Comparison of ENCODE assay signal across 9 cellular contexts in the genomic region with DNA sequence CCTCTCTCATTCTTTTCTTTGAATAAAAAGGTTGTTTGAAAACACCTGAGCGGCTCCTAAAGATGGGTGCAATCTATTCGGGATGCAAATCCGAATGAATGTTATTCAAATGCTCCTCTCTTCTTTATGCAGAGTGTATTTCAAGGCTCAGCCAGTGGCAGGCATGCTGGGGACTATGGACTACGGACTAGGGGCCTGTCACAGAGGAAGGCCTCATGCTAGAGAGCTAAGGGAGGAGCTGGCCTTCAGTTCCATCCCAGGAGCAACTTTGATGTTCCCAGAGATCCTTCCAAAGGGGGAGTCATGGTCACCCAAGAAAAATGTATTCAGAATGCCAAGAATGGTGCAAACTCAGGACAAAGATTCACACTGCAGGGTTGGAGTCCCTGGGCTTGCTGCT. TPM values are rescaled to one million over a fixed set of nuclear protein-coding genes. Genes with fewer than 3 reads are reported as not detected.
A peak's percentile ranks its signal among the peaks of the same experiment; 100 is the strongest.
DNase-seq lines count a peak whose midpoint lies in the region; ATAC-seq and TF ChIP-seq lines count a peak whose summit lies in the region.
"Had no signal": no experiment of that assay in that cellular context is flagged by ENCODE, and none has a peak within 500 bp of the region (broad histone marks: within the 10 kb centered on the region; RNA-seq: fewer than 3 reads in every experiment).

No MANE protein-coding gene starts in this region.

- TF ChIP-seq POLR2A in Peyer's patch (IDR thresholded peaks at IDR 0.05) = no peak

- no peak for DNase-seq in mammary epithelial cell
- no peak for DNase-seq in MCF 10A (ENCODE audit: unreplicated experiment)
- DNase-seq in Peyer's patch = no peak
- DNase-seq in immature natural killer cell = no peak
- no peak for DNase-seq in upper lobe of right lung
- no peak for DNase-seq in NCI-H226
- no peak for DNase-seq in AG08396 (ENCODE audit: low spot score)
- DNase-seq: NCI-H146 had no signal

- in situ Hi-C loops in mammary epithelial cell (cut with MboI; ENCODE audit: low sequenced_read_pairs in 2 of 2) = loop anchor here in 1 of 2 donors (5.0 kb wide), 1 partner anchor 53 kb away; no protein-coding TSS in a partner anchor

- CTCF ChIA-PET in mammary epithelial cell (lab: Charles Lee; ENCODE audit: low non-redundant PET) (no interaction called here), MCF 10A (lab: Yijun Ruan, JAX) (no interaction called here)

- 93% methylated on average over 4 of the region's 4 CpGs for WGBS in mammary epithelial cell (ENCODE audit: low coverage, missing lambda C conversion rate)

- BruUV-seq in mammary epithelial cell (replicated peaks; lab: Mats Ljungman, UMichigan) = no TSS peak
- BruUV-seq in MCF 10A (replicated peaks; lab: Mats Ljungman, UMichigan) = no TSS peak

- TF ChIP-seq CTCF in mammary epithelial cell (conservative IDR thresholded peaks at IDR 0.05 in 1 of 2, IDR thresholded peaks at IDR 0.05 in 1 of 2; ENCODE audit: extremely low read depth in 1 of 2, insufficient read depth in 1 of 2, low read depth in 1 of 2, low read length in 2 of 2) (no peak), MCF 10A (IDR thresholded peaks at IDR 0.05; ENCODE audit: unreplicated experiment) (no peak), Peyer's patch (IDR thresholded peaks at IDR 0.05) (no peak), upper lobe of right lung (IDR thresholded peaks at IDR 0.05) (no peak)

- H3K9me3 ChIP-seq in mammary epithelial cell (replicated peaks; ENCODE audit: insufficient read depth, low read length) (no peaks in the 10 kb centered on the region), Peyer's patch (no peaks in the 10 kb centered on the region), upper lobe of right lung (no peaks in the 10 kb centered on the region)

- H3K36me3 Mint-ChIP-seq in MCF 10A (ENCODE audit: insufficient read depth, unreplicated experiment) (no peaks in the 10 kb centered on the region), immature natural killer cell (peaks cover 29 to 39% (median 35%) of the 10 kb centered on the region in 3 donors)

- H3K27me3 ChIP-seq in mammary epithelial cell (ENCODE audit: insufficient read depth, low read length) (no peaks in the 10 kb centered on the region), Peyer's patch (no peaks in the 10 kb centered on the region), upper lobe of right lung (no peaks in the 10 kb centered on the region)

- no peaks in the 10 kb centered on the region for H3K9me3 Mint-ChIP-seq in MCF 10A (ENCODE audit: unreplicated experiment)
- H3K9me3 Mint-ChIP-seq in immature natural killer cell = no peaks in the 10 kb centered on the region

- H3K4me1 ChIP-seq in mammary epithelial cell (ENCODE audit: insufficient read depth, low read length) (peaks cover 39% of the 10 kb centered on the region), Peyer's patch (peaks cover 6 to 47% (median 12%) of the 10 kb centered on the region in 4 donors), upper lobe of right lung (peaks cover 42% of the 10 kb centered on the region)

- no peak overlapping the region for H3K27ac ChIP-seq in mammary epithelial cell (ENCODE audit: insufficient read depth, low read depth, low read length)
- H3K27ac ChIP-seq in Peyer's patch = peak overlapping the region in 3 of 4 donors; percentile 64 to 86 (median 80)
- peak overlapping the region; percentile 53 for H3K27ac ChIP-seq in upper lobe of right lung

- no peaks in the 10 kb centered on the region for H4K20me1 ChIP-seq in mammary epithelial cell (ENCODE audit: insufficient read depth, low read length)

- no peaks in the 10 kb centered on the region for H3K79me2 ChIP-seq in mammary epithelial cell (ENCODE audit: insufficient read depth, low read length)

- dilution Hi-C loops in mammary epithelial cell (cut with HindIII; ENCODE audit: low sequenced_read_pairs) = no loop called here

- POLR2A ChIA-PET in MCF 10A (lab: Yijun Ruan, JAX) = no interaction called here

- H3K4me3 ChIP-seq in mammary epithelial cell (replicated peaks in 1 of 3; ENCODE audit: insufficient read depth in 1 of 3, low read depth in 2 of 3, low read length in 3 of 3) = no peak overlapping the region
- no peak overlapping the region for H3K4me3 ChIP-seq in Peyer's patch
- no peak overlapping the region for H3K4me3 ChIP-seq in upper lobe of right lung

- intact Hi-C loops in mammary epithelial cell (cut with micrococcal nuclease) (no loop called here), MCF 10A (cut with micrococcal nuclease) (loop anchor here (5.0 kb wide), 4 partner anchors 48 to 127 kb away; a partner anchor contains a TSS), upper lobe of right lung (cut with DNase I) (no loop called here)

- H3K4me1 Mint-ChIP-seq in MCF 10A (ENCODE audit: insufficient read depth, unreplicated experiment) = peaks cover 38% of the 10 kb centered on the region
- H3K4me1 Mint-ChIP-seq in immature natural killer cell = peaks cover 66 to 72% of the 10 kb centered on the region in 2 donors

- H3K4me2 ChIP-seq in mammary epithelial cell (ENCODE audit: insufficient read depth, low read depth, low read length) = peak overlapping the region; percentile 51

- no peak overlapping the region for H3K9ac ChIP-seq in mammary epithelial cell (ENCODE audit: insufficient read depth, low read length)

- H3K27me3 Mint-ChIP-seq in MCF 10A (ENCODE audit: insufficient read depth, unreplicated experiment) (no peaks in the 10 kb centered on the region), immature natural killer cell (ENCODE audit: low read depth in 3 of 3) (peaks cover 14 to 29% (median 17%) of the 10 kb centered on the region in 3 donors)

- ATAC-seq in upper lobe of right lung (no peak), HG03457 (IDR thresholded peaks at IDR 0.05; ENCODE audit: unreplicated experiment) (no peak)

- H3K36me3 ChIP-seq in mammary epithelial cell (ENCODE audit: insufficient read depth, low read length) (no peaks in the 10 kb centered on the region), Peyer's patch (no peaks in the 10 kb centered on the region), upper lobe of right lung (no peaks in the 10 kb centered on the region)

- H3K4me3 Mint-ChIP-seq in MCF 10A (ENCODE audit: unreplicated experiment) = no peak overlapping the region
- H3K4me3 Mint-ChIP-seq in immature natural killer cell = peak overlapping the region; percentile 68 to 84 (median 77)

- H3K27ac Mint-ChIP-seq in MCF 10A (ENCODE audit: low read depth, unreplicated experiment) = no peak overlapping the region
- peak overlapping the region; percentile 89 to 98 (median 96) for H3K27ac Mint-ChIP-seq in immature natural killer cell

- no peak overlapping the region for H2AFZ ChIP-seq in mammary epithelial cell (ENCODE audit: low read depth, low read length)

RNA-seq across cellular contexts. Expression of a gene that starts 9.3 kb away (rescaled TPM):
- total RNA-seq in mammary epithelial cell = under 1 TPM; 0.33 to 0.35 TPM
- polyA plus RNA-seq in mammary epithelial cell = 0.19 TPM
- not detected for polyA minus RNA-seq in mammary epithelial cell
- total RNA-seq in MCF 10A (2022) = 0.83 and 1.5 TPM in 2 replicates
- 10 to 100 TPM in 2 of 4 donors, 1 to 10 TPM in 2; 7.6 to 19.8 (median 13.2) TPM for total RNA-seq in Peyer's patch
- polyA plus RNA-seq in immature natural killer cell = 100 to 1,000 TPM; 449 to 804 (median 530) TPM
- total RNA-seq in upper lobe of right lung = 195 TPM
